Comparison of ENCODE assay signal across 3 cellular contexts in genomic region chr17:52647411-52647810, GRCh38.
"Had no signal": no experiment of that assay in that cellular context is flagged by ENCODE, and none has a peak within 500 bp of the region (broad histone marks: within the 10 kb centered on the region; RNA-seq: fewer than 3 reads in every experiment).

No MANE protein-coding gene starts in this region.

- DNase-seq: GDM1, GF-D8 had no signal

- ATAC-seq: GM12878 had no signal

- H3K4me3 ChIP-seq: GM12878 had no signal
